Comparison of ENCODE assay signal across 9 cellular contexts in genomic region chr3:45693941-45694521, GRCh38. TPM values are rescaled to one million over a fixed set of nuclear protein-coding genes. Genes with fewer than 3 reads are reported as not detected.
A peak's percentile ranks its signal among the peaks of the same experiment; 100 is the strongest.
DNase-seq lines count a peak whose midpoint lies in the region; ATAC-seq, FAIRE-seq and TF ChIP-seq lines count a peak whose summit lies in the region.
"Had no signal": no experiment of that assay in that cellular context is flagged by ENCODE, and none has a peak within 500 bp of the region (broad histone marks: within the 10 kb centered on the region; RNA-seq: fewer than 3 reads in every experiment).

No MANE protein-coding gene starts in this region.

- intact Hi-C loops in PC-3 (cut with micrococcal nuclease), result no loop called here
- intact Hi-C loops in K562 (cut with micrococcal nuclease), result no loop called here
- intact Hi-C loops in CD14-positive monocyte (cut with micrococcal nuclease), result no loop called here

- DNase-seq in activated T-cell treated with anti-CD3 and anti-CD28 coated beads, Interleukin-2, amount 50 U/mL, for 24 hours, result no peak
- DNase-seq in activated T-cell treated with anti-CD3 and anti-CD28 coated beads for 4 hours (no peak), PC-3 (no peak), K562 (ENCODE audit: extremely low read depth in 1 of 4, low spot score in 3 of 4) (peak in 1 of 4 experiments; percentile 27), CD14-positive monocyte (ENCODE audit: low spot score) (no peak)
- peak; percentile 48 for DNase-seq in stimulated activated CD8-positive, alpha-beta memory T cell treated with anti-CD3 and anti-CD28 coated beads, Interleukin-4, amount 100 ng/mL, for 48 hours
- DNase-seq: NCI-H345 had no signal

- no peaks in the 10 kb centered on the region for H3K9me2 ChIP-seq in PC-3 (replicated peaks; ENCODE audit: low read length)

- H3K9me3 ChIP-seq in PC-3 (ENCODE audit: low read length) (no peaks in the 10 kb centered on the region), K562 (replicated peaks; ENCODE audit: control insufficient read depth, insufficient read depth, low read depth, low read length) (no peaks in the 10 kb centered on the region)

- H3K36me3 Mint-ChIP-seq in activated T-cell treated with anti-CD3 and anti-CD28 coated beads, Interleukin-2, amount 50 U/mL, for 24 hours (ENCODE audit: low read depth), result peaks cover 85% of the 10 kb centered on the region
- H3K36me3 Mint-ChIP-seq in CD14-positive monocyte, result peaks cover 21 to 27% of the 10 kb centered on the region in 2 donors

- TF ChIP-seq POLR2A in K562 (conservative IDR thresholded peaks at IDR 0.05), result no peak

- ATAC-seq in PC-3 (no peak), K562 (peak; percentile 13; the same call in 2 of the 3 replicates), HG02763 (IDR thresholded peaks at IDR 0.05; ENCODE audit: unreplicated experiment) (no peak), GM18520 (IDR thresholded peaks at IDR 0.05; ENCODE audit: unreplicated experiment) (no peak)

- H4K20me1 ChIP-seq in PC-3 (ENCODE audit: low read length) (peaks cover 9% of the 10 kb centered on the region), K562 (replicated peaks; ENCODE audit: control insufficient read depth, insufficient read depth, low read length) (peaks cover 4% of the 10 kb centered on the region; the same call in 1 of the 2 replicates)

- peak overlapping the region; percentile 60 for H3K4me3 Mint-ChIP-seq in activated T-cell treated with anti-CD3 and anti-CD28 coated beads, Interleukin-2, amount 50 U/mL, for 24 hours
- H3K4me3 Mint-ChIP-seq in CD14-positive monocyte, result no peak overlapping the region

- in situ Hi-C loops in K562 (cut with MboI), result no loop called here

- H3F3A ChIP-seq in PC-3 (ENCODE audit: low read length, unreplicated experiment), result no peaks in the 10 kb centered on the region

- H3K9me3 Mint-ChIP-seq in activated T-cell treated with anti-CD3 and anti-CD28 coated beads, Interleukin-2, amount 50 U/mL, for 24 hours, result no peaks in the 10 kb centered on the region
- no peaks in the 10 kb centered on the region for H3K9me3 Mint-ChIP-seq in CD14-positive monocyte

- no peak for TF ChIP-seq EP300 in K562 (IDR thresholded peaks at IDR 0.05; ENCODE audit: low read length)

- CTCF ChIA-PET in PC-3 (lab: Charles Lee), result interaction anchor here (0.9 kb wide), 1 partner anchor 34 kb away, joined by 4 read pairs; no protein-coding TSS in a partner anchor
- CTCF ChIA-PET in K562 (lab: Yijun Ruan, JAX; ENCODE audit: low intra/inter-chr PET ratio), result no interaction called here

- no peak overlapping the region for H3K4me2 ChIP-seq in PC-3 (ENCODE audit: low read length)
- no peak overlapping the region for H3K4me2 ChIP-seq in K562 (ENCODE audit: insufficient read depth, low read length)

- TF ChIP-seq CTCF in PC-3 (conservative IDR thresholded peaks at IDR 0.05; ENCODE audit: low read depth, low read length), result 0 out of 2 replicates have a peak, but pooled peaks have one; percentile 15
- TF ChIP-seq CTCF in K562 (IDR thresholded peaks at IDR 0.05 in 2 of 3, conservative IDR thresholded peaks at IDR 0.05 in 1 of 3; ENCODE audit: insufficient read depth in 2 of 3, low read depth in 1 of 3, low read length in 3 of 3), result no peak
- no peak for TF ChIP-seq CTCF in CD14-positive monocyte (IDR thresholded peaks at IDR 0.05)

- peaks cover 1% of the 10 kb centered on the region for H3K27me3 Mint-ChIP-seq in activated T-cell treated with anti-CD3 and anti-CD28 coated beads, Interleukin-2, amount 50 U/mL, for 24 hours
- peaks cover 0 to under 1% (median 0%) of the 10 kb centered on the region in 3 donors for H3K27me3 Mint-ChIP-seq in CD14-positive monocyte (ENCODE audit: low read depth in 3 of 3)

- peak overlapping the region; percentile 95 for H3K27ac Mint-ChIP-seq in activated T-cell treated with anti-CD3 and anti-CD28 coated beads, Interleukin-2, amount 50 U/mL, for 24 hours
- peak overlapping the region in 2 of 7 donors; percentile 32 to 37 for H3K27ac Mint-ChIP-seq in CD14-positive monocyte

- peaks cover 95% of the 10 kb centered on the region for H3K79me2 ChIP-seq in PC-3 (ENCODE audit: low read length)
- peaks cover 95% of the 10 kb centered on the region for H3K79me2 ChIP-seq in K562 (ENCODE audit: control insufficient read depth, insufficient read depth, low read length)

- BruUV-seq in PC-3 (replicated peaks; lab: Mats Ljungman, UMichigan), result no TSS peak
- BruUV-seq in K562 (replicated peaks; lab: Mats Ljungman, UMichigan), result no TSS peak

- H3K36me3 ChIP-seq in PC-3 (ENCODE audit: low read depth, low read length), result peaks cover 26% of the 10 kb centered on the region
- H3K36me3 ChIP-seq in K562 (ENCODE audit: control insufficient read depth, insufficient read depth, low read length), result peaks cover 52% of the 10 kb centered on the region

- no peak for FAIRE-seq in K562 (lab: Jason Lieb, UNC)

- 48% methylated on average over 3 of the region's 3 CpGs for WGBS in K562 (ENCODE audit: insufficient coverage, low coverage, missing lambda C conversion rate)

- no peaks in the 10 kb centered on the region for H3K9me1 ChIP-seq in K562 (ENCODE audit: control insufficient read depth, insufficient read depth, low read length)

- peaks cover 74% of the 10 kb centered on the region for H3K4me1 Mint-ChIP-seq in activated T-cell treated with anti-CD3 and anti-CD28 coated beads, Interleukin-2, amount 50 U/mL, for 24 hours (ENCODE audit: low read depth)
- H3K4me1 Mint-ChIP-seq in CD14-positive monocyte, result peaks cover 40% of the 10 kb centered on the region

- H3K4me1 ChIP-seq in PC-3 (ENCODE audit: insufficient read depth, low read length), result peaks cover 11% of the 10 kb centered on the region
- H3K4me1 ChIP-seq in K562 (replicated peaks in 1 of 2; ENCODE audit: control insufficient read depth in 2 of 2, insufficient read depth in 2 of 2, low read length in 2 of 2), result peaks cover 8 to 22% of the 10 kb centered on the region in 2 experiments; a peak in 3 of 5 replicates

- H3K27me3 ChIP-seq in PC-3 (ENCODE audit: low read length), result no peaks in the 10 kb centered on the region
- no peaks in the 10 kb centered on the region for H3K27me3 ChIP-seq in K562 (ENCODE audit: control insufficient read depth in 2 of 2, insufficient read depth in 2 of 2, low read length in 2 of 2)

- H3K4me3 ChIP-seq in PC-3 (ENCODE audit: low read length) (no peak overlapping the region), K562 (no peak overlapping the region)

- H2AFZ ChIP-seq in PC-3 (ENCODE audit: low read length), result no peak overlapping the region
- H2AFZ ChIP-seq in K562 (ENCODE audit: low read depth, low read length), result no peak overlapping the region

- no peak overlapping the region for H3K9ac ChIP-seq in PC-3 (ENCODE audit: low read length)
- H3K9ac ChIP-seq in K562 (ENCODE audit: insufficient read depth in 1 of 2, low read depth in 2 of 2, low read length in 2 of 2), result no peak overlapping the region

- H3K27ac ChIP-seq in PC-3 (ENCODE audit: low read length), result no peak overlapping the region
- peak overlapping the region; percentile 4; the same call in 1 of the 3 replicates for H3K27ac ChIP-seq in K562 (ENCODE audit: extremely low read depth, low read depth, low read length)

- TF ChIP-seq RAD21 in K562 (CRISPR knock-in tag; conservative IDR thresholded peaks at IDR 0.05 in 1 of 2, IDR thresholded peaks at IDR 0.05 in 1 of 2), result no peak

- POLR2A ChIA-PET in PC-3 (lab: Charles Lee; ENCODE audit: unreplicated experiment), result no interaction called here
- POLR2A ChIA-PET in K562 (lab: Yijun Ruan, JAX), result interaction anchor here (0.5 to 2.5 kb wide), 4 partner anchors 10 to 443 kb away, joined by 3 to 15 read pairs (median 3); no protein-coding TSS in a partner anchor

TF ChIP-seq in K562, 482 proteins besides CTCF, POLR2A, EP300 and RAD21:
- TF ChIP-seq ATF1 (CRISPR knock-in tag; IDR thresholded peaks at IDR 0.05) (no peak), ATF1 (tag; IDR thresholded peaks at IDR 0.05) (peak; percentile 31; the same call in 1 of the 2 replicates), CREM (IDR thresholded peaks at IDR 0.05; ENCODE audit: low read depth) (peak; percentile 79), ZNF584 (CRISPR knock-in tag; IDR thresholded peaks at IDR 0.05; ENCODE audit: low read depth) (no peak), MTA1 (IDR thresholded peaks at IDR 0.05; ENCODE audit: borderline replicate concordance) (peak; percentile 80)
TF ChIP-seq in K562: peak in this region for 3.

RNA-seq across cellular contexts. Expression of gene SACM1L, which starts 4.8 kb away (rescaled TPM):
- total RNA-seq in PC-3 (2014; rRNA removed) (30.1 and 46.7 TPM in 2 replicates), K562 (2014; rRNA removed) (25.7 and 29.6 TPM in 2 replicates), K562 (2014; rRNA removed; fragmentation: Illumina TruSeq; extraction: Trizol) (37.4 and 41.8 TPM in 2 replicates), K562 (2015; rRNA removed; fragmentation: Illumina TruSeq; extraction: Trizol) (32.8 and 39.3 TPM in 2 replicates), K562 (2021) (51.2 and 52.7 TPM in 2 replicates)
- 66.1 and 180 TPM in 2 replicates for total RNA-seq in K562 (2011; cell fraction: chromatin; rRNA removed; ENCODE audit: low replicate concordance)
- total RNA-seq in K562 (2011; cell fraction: nucleolus; rRNA removed), result 30.4 and 44.0 TPM in 2 replicates
- 88.9 and 111 TPM in 2 replicates for total RNA-seq in K562 (2011; cell fraction: nucleoplasm; rRNA removed)
- polyA plus RNA-seq in K562 (2011; rRNA removed) (56.6 and 67.2 TPM in 2 replicates), K562 (2014; fragmentation: Illumina TruSeq; extraction: Trizol) (45.3 and 50.4 TPM in 2 replicates), K562 (2014; fragmentation: Nextera tagmentation; extraction: Ambion mirVana) (10 to 100 TPM; 33.0 to 50.4 TPM), K562 (2014; rRNA removed) (40.3 and 43.5 TPM in 2 replicates), CD14-positive monocyte (10 to 100 TPM; 14.6 to 21.5 TPM)
- 7.9 and 21.0 TPM in 2 replicates for polyA plus RNA-seq in K562 (2011; cell fraction: cytosol; rRNA removed)
- 48.2 and 64.0 TPM in 2 replicates for polyA plus RNA-seq in K562 (2011; cell fraction: nucleus; rRNA removed)
- polyA plus RNA-seq in K562 (2012), result 38.5 and 66.8 TPM in 2 replicates
- 66.2 and 77.8 TPM in 2 replicates for polyA minus RNA-seq in K562 (2011; rRNA and poly(A)+ RNA removed)
- polyA minus RNA-seq in K562 (2011; cell fraction: cytosol; rRNA and poly(A)+ RNA removed), result 36.9 and 46.6 TPM in 2 replicates
- 47.9 and 88.0 TPM in 2 replicates for polyA minus RNA-seq in K562 (2011; cell fraction: nucleus; rRNA and poly(A)+ RNA removed)
